8 cellular contexts compared by ENCODE assay signal in the genomic region with DNA sequence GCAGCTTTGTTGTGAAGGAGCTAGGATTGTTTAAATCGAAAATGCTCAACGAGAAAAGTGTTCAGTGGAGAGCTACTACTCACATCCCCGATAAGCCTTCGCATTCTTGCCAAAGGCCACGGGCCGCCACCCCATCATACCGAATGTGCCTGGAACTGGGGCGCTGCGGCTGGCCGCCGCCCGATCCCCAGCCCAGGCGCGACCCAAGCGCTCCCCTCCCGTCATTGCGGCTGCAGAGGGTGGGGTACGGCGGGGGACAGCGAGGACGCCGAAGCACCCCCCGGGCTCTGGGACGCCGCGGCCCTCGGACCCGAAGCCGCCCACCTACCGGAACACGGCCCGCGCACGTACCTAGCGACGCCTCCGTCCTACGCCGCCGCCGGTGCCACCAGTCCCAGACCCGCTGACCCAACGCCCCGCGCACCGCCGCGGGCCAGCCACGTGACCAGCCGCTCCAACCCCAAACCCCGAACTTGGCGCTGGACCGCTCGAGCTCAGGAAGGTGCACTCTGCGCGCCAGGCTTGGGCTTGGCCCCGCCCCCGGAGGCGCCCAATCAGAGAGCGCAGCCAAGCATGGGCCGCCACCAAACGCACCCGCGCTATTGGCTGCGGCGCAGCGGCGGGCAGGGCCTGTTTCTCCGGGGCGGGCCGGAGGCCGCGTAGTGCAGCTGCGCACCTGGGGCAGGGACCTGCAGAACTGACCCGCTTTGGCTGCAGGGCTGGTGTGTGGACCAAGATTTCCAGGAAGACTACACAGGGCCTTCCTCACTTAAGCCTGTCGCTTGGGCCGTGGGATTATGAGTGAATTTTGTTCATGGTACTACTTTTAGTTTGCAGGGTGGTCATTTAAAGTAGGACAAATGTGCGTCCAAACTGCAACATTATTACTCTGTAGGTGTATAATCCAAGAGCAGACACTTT. TPM values are rescaled to one million over a fixed set of nuclear protein-coding genes. Genes with fewer than 3 reads are reported as not detected.
DNase-seq lines count a peak whose midpoint lies in the region; ATAC-seq, FAIRE-seq and TF ChIP-seq lines count a peak whose summit lies in the region.

Gene SHMT1 (minus strand): TSS at position 530 of the 921 bp plus-strand sequence. CDS start 7,569 bp downstream, outside the sequence.

- no peaks in the 10 kb centered on the region for H3K9me3 ChIP-seq in K562 (replicated peaks; ENCODE audit: control insufficient read depth, insufficient read depth, low read depth, low read length)

- FAIRE-seq in TTC549 (lab: Jason Lieb, UNC) (peak; percentile 20), K562 (lab: Jason Lieb, UNC) (peak; percentile 93)

- DNase-seq in 8988T (peak; percentile 84), NCI-H2107 (lab: John Stamatoyannopoulos, UW) (peak; percentile 81), K562 (ENCODE audit: extremely low read depth in 1 of 4, low spot score in 3 of 4) (peak; percentile 92 to 95 (median 94)), iPS DF 19.7 (ENCODE audit: low read depth, low spot score) (peak; percentile 89), sciatic nerve (ENCODE audit: low spot score) (peak; percentile 95)

- H3K9me1 ChIP-seq in K562 (ENCODE audit: control insufficient read depth, insufficient read depth, low read length), result no peaks in the 10 kb centered on the region

- no peak for TF ChIP-seq CTCF in K562 (IDR thresholded peaks at IDR 0.05 in 2 of 3, conservative IDR thresholded peaks at IDR 0.05 in 1 of 3; ENCODE audit: insufficient read depth in 2 of 3, low read depth in 1 of 3, low read length in 3 of 3)

- no peaks in the 10 kb centered on the region for H3K27me3 ChIP-seq in K562 (ENCODE audit: control insufficient read depth in 2 of 2, insufficient read depth in 2 of 2, low read length in 2 of 2)

- CTCF ChIA-PET in K562 (lab: Yijun Ruan, JAX; ENCODE audit: low intra/inter-chr PET ratio), result no interaction called here

- H3K27ac ChIP-seq in K562 (ENCODE audit: extremely low read depth, low read depth, low read length), result peak within 1 kb of the TSS; percentile 65

- POLR2A ChIA-PET in K562 (lab: Yijun Ruan, JAX), result interaction anchor here (1.4 to 1.5 kb wide), 2 partner anchors 10 to 16 kb away, joined by 3 to 6 read pairs; no protein-coding TSS in a partner anchor

- H3K79me2 ChIP-seq in K562 (ENCODE audit: control insufficient read depth, insufficient read depth, low read length), result peaks cover 18% of the 10 kb centered on the region

- TF ChIP-seq EP300 in K562 (IDR thresholded peaks at IDR 0.05; ENCODE audit: low read length), result no peak

- BruUV-seq in K562 (replicated peaks; lab: Mats Ljungman, UMichigan), result no TSS peak

- peak; percentile 91 for ATAC-seq in GM18517 (IDR thresholded peaks at IDR 0.05; ENCODE audit: unreplicated experiment)
- peak; percentile 93 for ATAC-seq in HG03039 (IDR thresholded peaks at IDR 0.05; ENCODE audit: unreplicated experiment)
- peak; percentile 100 for ATAC-seq in K562
- ATAC-seq in sciatic nerve, result peak; percentile 100

- in situ Hi-C loops in K562 (cut with MboI), result no loop called here

- peaks cover 7% of the 10 kb centered on the region; the same call in 1 of the 3 replicates for H3K36me3 ChIP-seq in K562 (ENCODE audit: control insufficient read depth, insufficient read depth, low read length)

- no peaks in the 10 kb centered on the region for H4K20me1 ChIP-seq in K562 (replicated peaks; ENCODE audit: control insufficient read depth, insufficient read depth, low read length)

- WGBS in K562 (ENCODE audit: insufficient coverage, low coverage, missing lambda C conversion rate), result under 1% methylated on average over 50 of the region's 78 CpGs

- no peak for TF ChIP-seq RAD21 in K562 (CRISPR knock-in tag; conservative IDR thresholded peaks at IDR 0.05 in 1 of 2, IDR thresholded peaks at IDR 0.05 in 1 of 2)

- H2AFZ ChIP-seq in K562 (ENCODE audit: low read depth, low read length), result peak within 1 kb of the TSS; percentile 95

- TF ChIP-seq POLR2A in K562 (conservative IDR thresholded peaks at IDR 0.05), result peak; percentile 69

- intact Hi-C loops in K562 (cut with micrococcal nuclease), result no loop called here
- intact Hi-C loops in sciatic nerve (cut with DNase I), result no loop called here

- H3K9ac ChIP-seq in K562 (ENCODE audit: insufficient read depth in 1 of 2, low read depth in 2 of 2, low read length in 2 of 2), result peak within 1 kb of the TSS; percentile 76 to 92

- H3K4me2 ChIP-seq in K562 (ENCODE audit: insufficient read depth, low read length), result peak within 1 kb of the TSS; percentile 88

- H3K4me3 ChIP-seq in K562, result peak within 1 kb of the TSS; percentile 77

- peaks cover 0 to 14% of the 10 kb centered on the region in 2 experiments; a peak in 2 of 5 replicates for H3K4me1 ChIP-seq in K562 (replicated peaks in 1 of 2; ENCODE audit: control insufficient read depth in 2 of 2, insufficient read depth in 2 of 2, low read length in 2 of 2)

TF ChIP-seq in K562, 482 proteins besides CTCF, POLR2A, EP300 and RAD21 (continues in another document):
- TF ChIP-seq POLR2G (IDR thresholded peaks at IDR 0.05; ENCODE audit: low read depth, low read length), result peak; percentile 90
- TF ChIP-seq ZNF274 (IDR thresholded peaks at IDR 0.05; ENCODE audit: borderline replicate concordance, low read depth, low read length), result no peak
- TF ChIP-seq CC2D1A (IDR thresholded peaks at IDR 0.05), result no peak
- TF ChIP-seq, protein P1, sequence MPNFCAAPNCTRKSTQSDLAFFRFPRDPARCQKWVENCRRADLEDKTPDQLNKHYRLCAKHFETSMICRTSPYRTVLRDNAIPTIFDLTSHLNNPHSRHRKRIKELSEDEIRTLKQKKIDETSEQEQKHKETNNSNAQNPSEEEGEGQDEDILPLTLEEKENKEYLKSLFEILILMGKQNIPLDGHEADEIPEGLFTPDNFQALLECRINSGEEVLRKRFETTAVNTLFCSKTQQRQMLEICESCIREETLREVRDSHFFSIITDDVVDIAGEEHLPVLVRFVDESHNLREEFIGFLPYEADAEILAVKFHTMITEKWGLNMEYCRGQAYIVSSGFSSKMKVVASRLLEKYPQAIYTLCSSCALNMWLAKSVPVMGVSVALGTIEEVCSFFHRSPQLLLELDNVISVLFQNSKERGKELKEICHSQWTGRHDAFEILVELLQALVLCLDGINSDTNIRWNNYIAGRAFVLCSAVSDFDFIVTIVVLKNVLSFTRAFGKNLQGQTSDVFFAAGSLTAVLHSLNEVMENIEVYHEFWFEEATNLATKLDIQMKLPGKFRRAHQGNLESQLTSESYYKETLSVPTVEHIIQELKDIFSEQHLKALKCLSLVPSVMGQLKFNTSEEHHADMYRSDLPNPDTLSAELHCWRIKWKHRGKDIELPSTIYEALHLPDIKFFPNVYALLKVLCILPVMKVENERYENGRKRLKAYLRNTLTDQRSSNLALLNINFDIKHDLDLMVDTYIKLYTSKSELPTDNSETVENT (CRISPR knock-in tag; IDR thresholded peaks at IDR 0.05), result no peak
- TF ChIP-seq RBFOX2 (IDR thresholded peaks at IDR 0.05; ENCODE audit: low read depth, low read length), result peak; percentile 87
- TF ChIP-seq TOE1 (IDR thresholded peaks at IDR 0.05; ENCODE audit: borderline replicate concordance), result peak; percentile 76; the same call in 1 of the 2 replicates
- TF ChIP-seq TOE1 (CRISPR knock-in tag; IDR thresholded peaks at IDR 0.05; ENCODE audit: borderline replicate concordance, low read depth), result no peak
- TF ChIP-seq, protein P2, sequence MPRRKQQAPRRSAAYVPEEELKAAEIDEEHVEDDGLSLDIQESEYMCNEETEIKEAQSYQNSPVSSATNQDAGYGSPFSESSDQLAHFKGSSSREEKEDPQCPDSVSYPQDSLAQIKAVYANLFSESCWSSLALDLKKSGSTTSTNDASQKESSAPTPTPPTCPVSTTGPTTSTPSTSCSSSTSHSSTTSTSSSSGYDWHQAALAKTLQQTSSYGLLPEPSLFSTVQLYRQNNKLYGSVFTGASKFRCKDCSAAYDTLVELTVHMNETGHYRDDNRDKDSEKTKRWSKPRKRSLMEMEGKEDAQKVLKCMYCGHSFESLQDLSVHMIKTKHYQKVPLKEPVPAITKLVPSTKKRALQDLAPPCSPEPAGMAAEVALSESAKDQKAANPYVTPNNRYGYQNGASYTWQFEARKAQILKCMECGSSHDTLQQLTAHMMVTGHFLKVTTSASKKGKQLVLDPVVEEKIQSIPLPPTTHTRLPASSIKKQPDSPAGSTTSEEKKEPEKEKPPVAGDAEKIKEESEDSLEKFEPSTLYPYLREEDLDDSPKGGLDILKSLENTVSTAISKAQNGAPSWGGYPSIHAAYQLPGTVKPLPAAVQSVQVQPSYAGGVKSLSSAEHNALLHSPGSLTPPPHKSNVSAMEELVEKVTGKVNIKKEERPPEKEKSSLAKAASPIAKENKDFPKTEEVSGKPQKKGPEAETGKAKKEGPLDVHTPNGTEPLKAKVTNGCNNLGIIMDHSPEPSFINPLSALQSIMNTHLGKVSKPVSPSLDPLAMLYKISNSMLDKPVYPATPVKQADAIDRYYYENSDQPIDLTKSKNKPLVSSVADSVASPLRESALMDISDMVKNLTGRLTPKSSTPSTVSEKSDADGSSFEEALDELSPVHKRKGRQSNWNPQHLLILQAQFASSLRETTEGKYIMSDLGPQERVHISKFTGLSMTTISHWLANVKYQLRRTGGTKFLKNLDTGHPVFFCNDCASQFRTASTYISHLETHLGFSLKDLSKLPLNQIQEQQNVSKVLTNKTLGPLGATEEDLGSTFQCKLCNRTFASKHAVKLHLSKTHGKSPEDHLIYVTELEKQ (CRISPR knock-in tag; IDR thresholded peaks at IDR 0.05), result no peak

RNA-seq across cellular contexts. Expression of gene SHMT1, which starts in this region (rescaled TPM):
- 38.5 and 63.2 TPM in 2 replicates for total RNA-seq in K562 (2011; cell fraction: chromatin; rRNA removed; ENCODE audit: low replicate concordance)
- 29.9 and 31.7 TPM in 2 replicates for total RNA-seq in K562 (2011; cell fraction: nucleolus; rRNA removed)
- 36.2 and 36.6 TPM in 2 replicates for total RNA-seq in K562 (2011; cell fraction: nucleoplasm; rRNA removed)
- total RNA-seq in K562 (2014; rRNA removed) (23.3 and 29.8 TPM in 2 replicates), K562 (2014; rRNA removed; fragmentation: Illumina TruSeq; extraction: Trizol) (15.7 and 18.0 TPM in 2 replicates), K562 (2015; rRNA removed; fragmentation: Illumina TruSeq; extraction: Trizol) (23.9 and 26.5 TPM in 2 replicates), K562 (2021) (30.7 and 31.2 TPM in 2 replicates), sciatic nerve (28.0 TPM)
- polyA plus RNA-seq in K562 (2011; rRNA removed) (18.1 and 20.0 TPM in 2 replicates), K562 (2014; fragmentation: Illumina TruSeq; extraction: Trizol) (25.4 and 30.2 TPM in 2 replicates), K562 (2014; fragmentation: Nextera tagmentation; extraction: Ambion mirVana) (1 to 10 TPM; 3.3 to 5.6 TPM), K562 (2014; rRNA removed) (23.9 and 26.1 TPM in 2 replicates)
- polyA plus RNA-seq in K562 (2011; cell fraction: cytosol; rRNA removed), result 21.9 and 29.0 TPM in 2 replicates
- 20.7 and 22.9 TPM in 2 replicates for polyA plus RNA-seq in K562 (2011; cell fraction: nucleus; rRNA removed)
- 21.8 and 26.1 TPM in 2 replicates for polyA plus RNA-seq in K562 (2012)
- polyA minus RNA-seq in K562 (2011; rRNA and poly(A)+ RNA removed), result 12.8 and 14.1 TPM in 2 replicates
- polyA minus RNA-seq in K562 (2011; cell fraction: cytosol; rRNA and poly(A)+ RNA removed), result 13.5 and 17.3 TPM in 2 replicates
- polyA minus RNA-seq in K562 (2011; cell fraction: nucleus; rRNA and poly(A)+ RNA removed), result 11.6 and 15.1 TPM in 2 replicates

Comparison
In these comparisons a context has a peak if more than half of its experiments do, and no peak if none do; other contexts are left out.
1. Peak in every context shown above with its lines: DNase-seq, ATAC-seq, H3K4me3 ChIP-seq and H3K27ac ChIP-seq.